Comparison of ENCODE assay signal across 17 cellular contexts in the genomic region with DNA sequence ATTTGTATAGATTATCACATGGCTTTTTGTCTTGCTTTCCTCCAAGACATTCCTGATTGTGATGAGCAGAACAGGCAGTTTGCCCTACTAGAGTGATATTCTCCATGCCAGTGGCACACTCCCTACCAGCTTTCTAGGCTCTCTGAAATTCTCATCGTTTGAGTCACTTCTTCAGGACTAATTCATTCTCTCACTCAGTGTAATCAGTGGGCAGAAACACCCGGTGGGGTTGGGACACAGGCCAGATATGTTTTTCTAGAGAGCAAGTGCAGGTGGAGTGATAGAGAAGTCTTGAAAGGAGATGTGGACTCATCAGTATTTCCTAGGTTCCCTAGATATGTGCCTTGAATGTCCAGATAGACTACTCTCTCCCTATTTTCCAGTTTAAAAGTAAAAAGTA. TPM values are rescaled to one million over a fixed set of nuclear protein-coding genes. Genes with fewer than 3 reads are reported as not detected.
"Had no signal": no experiment of that assay in that cellular context is flagged by ENCODE, and none has a peak within 500 bp of the region (broad histone marks: within the 10 kb centered on the region; RNA-seq: fewer than 3 reads in every experiment).

No MANE protein-coding gene starts in this region.

- FAIRE-seq: keratinocyte had no signal

- H3K4me3 ChIP-seq: gastrocnemius medialis, sigmoid colon, upper lobe of right lung had no signal

- H3K27me3 ChIP-seq: gastrocnemius medialis, sigmoid colon, upper lobe of right lung had no signal

- H3K27me3 Mint-ChIP-seq: brain; central memory CD8-positive, alpha-beta T cell; stimulated activated naive CD8-positive, alpha-beta T cell treated with anti-CD3 and anti-CD28 coated beads, Interleukin-15, Interleukin-2, amounts not matched to agents 100 ng/mL and 50 ng/mL, for 24 hours had no signal

- H3K27ac ChIP-seq: epithelial cell of prostate, gastrocnemius medialis, sigmoid colon, upper lobe of right lung had no signal

- H3K36me3 ChIP-seq: gastrocnemius medialis, sigmoid colon, upper lobe of right lung had no signal

- H3K4me1 ChIP-seq: gastrocnemius medialis, sigmoid colon, upper lobe of right lung had no signal

- H3K4me3 Mint-ChIP-seq: activated CD8-positive, alpha-beta T cell treated with anti-CD3 and anti-CD28 coated beads, Interleukin-2, amount 10 ng/mL, durations not matched to agents 7 days and 5 days; brain; stimulated activated naive CD8-positive, alpha-beta T cell treated with anti-CD3 and anti-CD28 coated beads, Interleukin-15, Interleukin-2, amounts not matched to agents 100 ng/mL and 50 ng/mL, for 24 hours had no signal

- DNase-seq: activated CD4-positive, CD25-positive, alpha-beta regulatory T cell; activated CD8-positive, alpha-beta T cell treated with anti-CD3 and anti-CD28 coated beads, Interleukin-2, amount 10 ng/mL, durations not matched to agents 7 days and 5 days; activated effector memory CD4-positive, alpha-beta T cell treated with Interleukin-2 at 50 U/mL for 16 hours; amygdala; cortex of kidney; effector CD8-positive, alpha-beta T cell; gastrocnemius medialis; mesendoderm; stimulated activated CD4-positive, alpha-beta T cell treated with anti-CD3 and anti-CD28 coated beads, Interleukin-12 subunit alpha, Interleukin-12 subunit beta, amount 100 ng/mL, for 4 hours; stimulated activated CD4-positive, alpha-beta T cell treated with anti-CD3 and anti-CD28 coated beads, Interleukin-2, amount 100 ng/mL, for 48 hours; upper lobe of right lung had no signal

- H3K9me3 ChIP-seq: gastrocnemius medialis, sigmoid colon, upper lobe of right lung had no signal

- H3K9me3 Mint-ChIP-seq: central memory CD8-positive, alpha-beta T cell; stimulated activated naive CD8-positive, alpha-beta T cell treated with anti-CD3 and anti-CD28 coated beads, Interleukin-15, Interleukin-2, amounts not matched to agents 100 ng/mL and 50 ng/mL, for 24 hours had no signal

- ATAC-seq: activated CD8-positive, alpha-beta T cell treated with anti-CD3 and anti-CD28 coated beads, Interleukin-2, amount 10 ng/mL, durations not matched to agents 7 days and 5 days; gastrocnemius medialis; upper lobe of right lung had no signal

RNA-seq across cellular contexts. Expression of a gene that starts 13.1 kb away (rescaled TPM):
- total RNA-seq: gastrocnemius medialis had no signal
- polyA plus RNA-seq: keratinocyte had no signal
